In the genomic region with DNA sequence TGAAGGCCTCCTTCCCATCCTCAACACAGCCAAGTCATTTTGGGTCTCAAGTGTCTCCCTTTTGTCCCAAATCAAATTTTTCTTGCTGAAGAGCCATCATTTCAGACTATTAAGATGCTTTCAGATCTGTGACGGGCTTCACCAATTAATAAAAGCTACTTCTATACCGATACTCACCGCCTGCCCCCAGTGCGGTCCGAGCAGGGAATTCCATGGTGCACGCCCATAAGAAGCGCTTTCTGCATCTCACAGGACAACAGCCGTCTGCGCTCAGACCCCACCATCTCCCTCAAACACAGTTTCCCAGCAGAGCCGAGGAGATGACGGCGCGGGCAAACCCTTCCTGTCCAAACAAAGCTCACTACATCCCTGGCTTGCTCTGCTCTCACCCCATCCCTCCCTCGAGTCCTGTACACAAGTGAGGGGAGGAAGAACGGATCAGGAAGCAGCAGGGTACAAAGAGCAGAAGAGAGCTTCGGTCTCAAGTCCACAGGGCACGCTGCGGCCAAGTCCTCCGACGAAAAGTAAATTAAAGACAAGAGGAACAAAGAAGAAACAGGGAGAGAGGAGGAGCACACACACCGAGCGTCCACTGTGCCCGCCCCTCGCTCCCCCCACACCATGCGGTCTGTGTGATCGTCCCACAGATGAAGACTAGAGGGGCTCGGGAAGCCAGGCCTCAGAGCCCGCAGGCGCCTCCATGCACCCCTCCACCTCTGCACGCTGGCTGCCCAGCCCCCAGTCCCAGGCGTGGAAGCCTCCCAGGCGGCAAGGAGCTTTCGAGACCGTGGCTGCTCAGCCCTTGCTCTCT, we compare ENCODE assay signal across 8 cellular contexts.
DNase-seq lines count a peak whose midpoint lies in the region; ATAC-seq and TF ChIP-seq lines count a peak whose summit lies in the region.
"Had no signal": no experiment of that assay in that cellular context is flagged by ENCODE, and none has a peak within 500 bp of the region (broad histone marks: within the 10 kb centered on the region; RNA-seq: fewer than 3 reads in every experiment).

No MANE protein-coding gene starts in this region.

- H3K4me3 Mint-ChIP-seq in activated naive CD8-positive, alpha-beta T cell treated with anti-CD3 and anti-CD28 coated beads for 36 hours = peak overlapping the region; percentile 56

- H3K4me3 ChIP-seq in HUES48 (ENCODE audit: low read depth, low read length) (no peak overlapping the region), smooth muscle cell (no peak overlapping the region)

- TF ChIP-seq CTCF in smooth muscle cell (IDR thresholded peaks at IDR 0.05; ENCODE audit: borderline replicate concordance, insufficient read depth, poor library complexity, severe bottlenecking) = no peak

- H3K36me3 Mint-ChIP-seq in activated naive CD8-positive, alpha-beta T cell treated with anti-CD3 and anti-CD28 coated beads for 36 hours = peaks cover 11% of the 10 kb centered on the region

- peaks cover 5% of the 10 kb centered on the region for H4K20me1 ChIP-seq in smooth muscle cell (ENCODE audit: low read depth)

- 0 out of 2 replicates have a peak, but pooled peaks cover 7% of the 10 kb centered on the region for H3K36me3 ChIP-seq in HUES48 (ENCODE audit: control insufficient read depth, insufficient read depth, low read length)
- H3K36me3 ChIP-seq in smooth muscle cell (ENCODE audit: low read depth) = no peaks in the 10 kb centered on the region

- H3K4me1 Mint-ChIP-seq in activated naive CD8-positive, alpha-beta T cell treated with anti-CD3 and anti-CD28 coated beads for 36 hours = peaks cover 35% of the 10 kb centered on the region

- H3K27me3 ChIP-seq in HUES48 (ENCODE audit: control insufficient read depth, insufficient read depth, low read length) (no peaks in the 10 kb centered on the region), layer of hippocampus (ENCODE audit: control insufficient read depth, insufficient read depth, low read length) (no peaks in the 10 kb centered on the region), smooth muscle cell (ENCODE audit: low read depth) (no peaks in the 10 kb centered on the region)

- 79% methylated on average over 34 of the region's 34 CpGs for WGBS in smooth muscle cell (ENCODE audit: low lambda C conversion rate)

- H2AFZ ChIP-seq in smooth muscle cell (ENCODE audit: low read depth) = no peak overlapping the region

- no peak for DNase-seq in activated naive CD8-positive, alpha-beta T cell treated with anti-CD3 and anti-CD28 coated beads for 36 hours
- DNase-seq in smooth muscle cell (lab: John Stamatoyannopoulos, UW; ENCODE audit: unreplicated experiment) (no peak), H4 (ENCODE audit: low spot score) (no peak)
- DNase-seq: NCI-H1092 treated with DMSO at 0.1 percent for 48 hours had no signal

- peak overlapping the region; percentile 28 for H3K4me2 ChIP-seq in smooth muscle cell

- H3K27me3 Mint-ChIP-seq in activated naive CD8-positive, alpha-beta T cell treated with anti-CD3 and anti-CD28 coated beads for 36 hours = no peaks in the 10 kb centered on the region

- no peak overlapping the region for H3K9ac ChIP-seq in HUES48 (ENCODE audit: low read depth, low read length)
- no peak overlapping the region for H3K9ac ChIP-seq in smooth muscle cell (ENCODE audit: low read depth)

- peak overlapping the region; percentile 24 for H3K27ac ChIP-seq in HUES48 (ENCODE audit: low read depth, low read length)
- H3K27ac ChIP-seq in layer of hippocampus (ENCODE audit: low read depth, low read length) = peak overlapping the region; percentile 12
- peak overlapping the region; percentile 56 for H3K27ac ChIP-seq in smooth muscle cell (ENCODE audit: low read depth)

- H3K79me2 ChIP-seq in smooth muscle cell (ENCODE audit: low read depth) = no peaks in the 10 kb centered on the region

- ATAC-seq in GM21515 (IDR thresholded peaks at IDR 0.05; ENCODE audit: unreplicated experiment) (no peak), GM19463 (IDR thresholded peaks at IDR 0.05; ENCODE audit: unreplicated experiment) (no peak)

- no peaks in the 10 kb centered on the region for H3F3A ChIP-seq in smooth muscle cell (ENCODE audit: low read depth)

- peaks cover 6% of the 10 kb centered on the region for H3K4me1 ChIP-seq in HUES48 (ENCODE audit: control insufficient read depth, insufficient read depth, low read length)
- H3K4me1 ChIP-seq in smooth muscle cell (ENCODE audit: low read depth) = peaks cover 55% of the 10 kb centered on the region

- H3K9me3 Mint-ChIP-seq in activated naive CD8-positive, alpha-beta T cell treated with anti-CD3 and anti-CD28 coated beads for 36 hours = no peaks in the 10 kb centered on the region

- H3K9me3 ChIP-seq in HUES48 (ENCODE audit: control insufficient read depth, insufficient read depth, low read length) (no peaks in the 10 kb centered on the region), smooth muscle cell (replicated peaks; ENCODE audit: low read depth) (no peaks in the 10 kb centered on the region)

- H3K27ac Mint-ChIP-seq in activated naive CD8-positive, alpha-beta T cell treated with anti-CD3 and anti-CD28 coated beads for 36 hours = peak overlapping the region; percentile 65
